8 cellular contexts compared by ENCODE assay signal in the genomic region with DNA sequence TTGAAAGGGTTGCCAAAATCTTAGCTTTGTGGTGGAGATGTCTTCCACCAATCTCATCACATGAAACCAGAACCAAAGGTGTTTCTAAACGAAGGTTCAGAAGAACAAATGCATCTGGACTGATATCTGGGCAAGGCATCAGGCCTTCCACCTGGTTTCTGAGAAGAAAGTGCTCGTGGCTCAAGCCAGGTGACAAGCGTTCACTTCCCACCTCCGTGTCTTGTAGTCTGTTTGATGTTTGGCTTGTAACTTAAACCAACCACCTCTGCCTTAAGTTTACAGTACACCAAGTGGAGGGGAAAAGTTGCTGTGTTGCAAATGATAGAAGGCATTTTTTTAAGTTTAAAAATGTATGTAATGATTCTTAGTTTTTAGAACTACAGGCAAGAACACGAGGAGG.
"Had no signal": no experiment of that assay in that cellular context is flagged by ENCODE, and none has a peak within 500 bp of the region (broad histone marks: within the 10 kb centered on the region; RNA-seq: fewer than 3 reads in every experiment).

No MANE protein-coding gene starts in this region.

- H3K4me3 ChIP-seq: K562 had no signal

- H3K27ac Mint-ChIP-seq: H9, IgD-negative memory B cell had no signal

- H3K4me3 Mint-ChIP-seq: H9, IgD-negative memory B cell had no signal

- ATAC-seq: HepG2, K562 had no signal

- H3K27ac ChIP-seq: HL-60 had no signal

- H3K9me3 Mint-ChIP-seq: H9 had no signal

- DNase-seq: GOT3, H9, HCEC 1CT, KG1 had no signal

- H3K36me3 Mint-ChIP-seq: IgD-negative memory B cell had no signal
